In genomic region chr7:17307033-17307432, GRCh38 we compare ENCODE assay signal across 14 cellular contexts. TPM values are rescaled to one million over a fixed set of nuclear protein-coding genes. Genes with fewer than 3 reads are reported as not detected.
DNase-seq lines count a peak whose midpoint lies in the region; ATAC-seq and TF ChIP-seq lines count a peak whose summit lies in the region.
"Had no signal": no experiment of that assay in that cellular context is flagged by ENCODE, and none has a peak within 500 bp of the region (broad histone marks: within the 10 kb centered on the region; RNA-seq: fewer than 3 reads in every experiment).

No MANE protein-coding gene starts in this region.

- TF ChIP-seq RAD21 in liver (IDR thresholded peaks at IDR 0.05), result peak; percentile 38 to 54

- CTCF ChIA-PET in naive thymus-derived CD4-positive, alpha-beta T cell (lab: Charles Lee), result interaction anchor here (1.2 kb wide), 1 partner anchor 324 kb away, joined by 3 read pairs; no protein-coding TSS in a partner anchor

- peak; percentile 22 for DNase-seq in HCEC 1CT
- no peak for DNase-seq in coronary artery (ENCODE audit: low spot score)
- no peak for DNase-seq in kidney glomerular epithelial cell (lab: John Stamatoyannopoulos, UW)
- DNase-seq in NCI-H1436 (lab: John Stamatoyannopoulos, UW), result no peak
- no peak for DNase-seq in activated CD4-positive, alpha-beta T cell treated with anti-CD3 and anti-CD28 coated beads, Interleukin-2, amount 50 U/mL, for 48 hours
- no peak for DNase-seq in naive thymus-derived CD4-positive, alpha-beta T cell
- DNase-seq: activated T-cell treated with anti-CD3 and anti-CD28 coated beads for 4 hours; anterior cingulate cortex; CD4-positive, alpha-beta T cell; MG63; NCI-H446 treated with DMSO at 0.1 percent for 48 hours; SHP77 treated with DMSO at 0.1 percent for 48 hours had no signal

- no peaks in the 10 kb centered on the region for H3K9me3 ChIP-seq in liver (ENCODE audit: control insufficient read depth in 4 of 4, low read length in 3 of 4)
- H3K9me3 ChIP-seq in subcutaneous abdominal adipose tissue (ENCODE audit: control insufficient read depth in 5 of 5, low read length in 5 of 5), result no peaks in the 10 kb centered on the region
- no peaks in the 10 kb centered on the region for H3K9me3 ChIP-seq in naive thymus-derived CD4-positive, alpha-beta T cell (ENCODE audit: control insufficient read depth in 2 of 3, low read length in 3 of 3)
- H3K9me3 ChIP-seq: MG63 had no signal

- H3K4me1 Mint-ChIP-seq in naive thymus-derived CD4-positive, alpha-beta T cell, result peaks cover 12 to 28% (median 23%) of the 10 kb centered on the region in 7 donors

- intact Hi-C loops in naive thymus-derived CD4-positive, alpha-beta T cell (cut with micrococcal nuclease), result no loop called here

- H3K27me3 ChIP-seq in liver (ENCODE audit: control insufficient read depth in 4 of 4, insufficient read depth in 4 of 4, low read length in 3 of 4), result no peaks in the 10 kb centered on the region
- H3K27me3 ChIP-seq in subcutaneous abdominal adipose tissue (ENCODE audit: control insufficient read depth in 5 of 5, insufficient read depth in 4 of 5, low read length in 5 of 5), result no peaks in the 10 kb centered on the region
- no peaks in the 10 kb centered on the region for H3K27me3 ChIP-seq in naive thymus-derived CD4-positive, alpha-beta T cell (ENCODE audit: control insufficient read depth in 2 of 2, insufficient read depth in 2 of 2, low read length in 2 of 2)
- H3K27me3 ChIP-seq: MG63 had no signal

- no peak for TF ChIP-seq CTCF in coronary artery (IDR thresholded peaks at IDR 0.05)
- TF ChIP-seq CTCF in liver (IDR thresholded peaks at IDR 0.05; ENCODE audit: low read depth, low read length, missing input control), result no peak

- H3K4me3 ChIP-seq in coronary artery (peak overlapping the region; percentile 44), liver (ENCODE audit: low read depth in 1 of 3, low read length in 3 of 3) (peak overlapping the region; percentile 36 to 87 (median 51)), subcutaneous abdominal adipose tissue (ENCODE audit: low read depth in 1 of 5, low read length in 5 of 5) (peak overlapping the region; percentile 29 to 59 (median 45))
- no peak overlapping the region for H3K4me3 ChIP-seq in naive thymus-derived CD4-positive, alpha-beta T cell (ENCODE audit: low read length)
- H3K4me3 ChIP-seq: MG63 had no signal

- POLR2A ChIA-PET in naive thymus-derived CD4-positive, alpha-beta T cell (lab: Charles Lee), result no interaction called here

- H3K9ac ChIP-seq in liver (ENCODE audit: low read depth in 1 of 2, low read length in 2 of 2), result peak overlapping the region; percentile 80 to 98
- peak overlapping the region; percentile 59 to 85 (median 65) for H3K9ac ChIP-seq in subcutaneous abdominal adipose tissue (ENCODE audit: low read length in 5 of 5)

- no peaks in the 10 kb centered on the region for H3K9me3 Mint-ChIP-seq in naive thymus-derived CD4-positive, alpha-beta T cell
- H3K9me3 Mint-ChIP-seq: CD4-positive, alpha-beta T cell had no signal

- no peak overlapping the region for H3K4me3 Mint-ChIP-seq in naive thymus-derived CD4-positive, alpha-beta T cell
- H3K4me3 Mint-ChIP-seq: CD4-positive, alpha-beta T cell had no signal

- H3K27ac ChIP-seq in coronary artery (peak overlapping the region; percentile 22 to 38), liver (ENCODE audit: low read depth in 1 of 2, low read length in 2 of 2) (peak overlapping the region; percentile 90 to 93), subcutaneous abdominal adipose tissue (ENCODE audit: low read depth, low read length) (peak overlapping the region; percentile 85)
- no peak overlapping the region for H3K27ac ChIP-seq in naive thymus-derived CD4-positive, alpha-beta T cell (ENCODE audit: low read depth, low read length)

- peaks cover 0 to 12% (median 5%) of the 10 kb centered on the region in 5 donors for H3K36me3 Mint-ChIP-seq in naive thymus-derived CD4-positive, alpha-beta T cell

- no peak for ATAC-seq in naive thymus-derived CD4-positive, alpha-beta T cell

- H3K4me1 ChIP-seq in liver (ENCODE audit: control insufficient read depth in 4 of 4, insufficient read depth in 4 of 4, low read length in 3 of 4) (peaks cover 11 to 49% (median 28%) of the 10 kb centered on the region in 4 donors), subcutaneous abdominal adipose tissue (ENCODE audit: control insufficient read depth in 5 of 5, insufficient read depth in 5 of 5, low read length in 5 of 5) (peaks cover 6 to 53% (median 44%) of the 10 kb centered on the region in 5 donors)
- H3K4me1 ChIP-seq in naive thymus-derived CD4-positive, alpha-beta T cell (ENCODE audit: control insufficient read depth in 2 of 2, insufficient read depth in 2 of 2, low read length in 2 of 2), result peaks cover 4 to 32% of the 10 kb centered on the region in 2 donors

- H3K27ac Mint-ChIP-seq in naive thymus-derived CD4-positive, alpha-beta T cell, result no peak overlapping the region
- H3K27ac Mint-ChIP-seq: CD4-positive, alpha-beta T cell had no signal

- no peaks in the 10 kb centered on the region for H3K27me3 Mint-ChIP-seq in naive thymus-derived CD4-positive, alpha-beta T cell
- H3K27me3 Mint-ChIP-seq: CD4-positive, alpha-beta T cell had no signal

- WGBS in liver, result 6% methylated on average over 1 of the region's 1 CpG

- H3K36me3 ChIP-seq in liver (ENCODE audit: control insufficient read depth in 4 of 4, insufficient read depth in 3 of 4, low read depth in 1 of 4, low read length in 3 of 4) (peaks cover 0 to 6% (median 3%) of the 10 kb centered on the region in 4 donors), subcutaneous abdominal adipose tissue (ENCODE audit: control insufficient read depth in 5 of 5, insufficient read depth in 5 of 5, low read length in 5 of 5) (peaks cover 4 to 13% (median 10%) of the 10 kb centered on the region in 5 donors)
- H3K36me3 ChIP-seq in naive thymus-derived CD4-positive, alpha-beta T cell (ENCODE audit: control insufficient read depth in 2 of 3, insufficient read depth in 3 of 3, low read length in 3 of 3), result peaks cover 0 to 14% (median 5%) of the 10 kb centered on the region in 3 experiments

TF ChIP-seq in liver, 16 proteins besides CTCF, POLR2A, EP300 and RAD21 (continues in another document):
- peak in 1 of 2 donors; percentile 38 for TF ChIP-seq JUND (IDR thresholded peaks at IDR 0.05)
- TF ChIP-seq ZBTB33 (IDR thresholded peaks at IDR 0.05), result peak; percentile 31
- no peak for TF ChIP-seq HNF4G (IDR thresholded peaks at IDR 0.05)
- TF ChIP-seq HNF4A (conservative IDR thresholded peaks at IDR 0.05), result peak; percentile 11 to 56
- peak; percentile 49 for TF ChIP-seq YY1 (IDR thresholded peaks at IDR 0.05)
- peak in 1 of 2 donors; percentile 54 for TF ChIP-seq RXRA (IDR thresholded peaks at IDR 0.05)
- no peak for TF ChIP-seq REST (IDR thresholded peaks at IDR 0.05)
- TF ChIP-seq FOXA1 (IDR thresholded peaks at IDR 0.05), result peak; percentile 48
- TF ChIP-seq TAF1 (conservative IDR thresholded peaks at IDR 0.05), result no peak
- TF ChIP-seq EGR1 (IDR thresholded peaks at IDR 0.05; ENCODE audit: low read depth in 2 of 2), result no peak
- peak; percentile 82 for TF ChIP-seq FOXA2 (IDR thresholded peaks at IDR 0.05)
- no peak for TF ChIP-seq NR2F2 (IDR thresholded peaks at IDR 0.05)
- no peak for TF ChIP-seq SP1 (IDR thresholded peaks at IDR 0.05)
- no peak for TF ChIP-seq ATF3 (IDR thresholded peaks at IDR 0.05)

RNA-seq across cellular contexts. Expression of gene AHR, which starts 8.6 kb away (rescaled TPM):
- 10 to 100 TPM; 29.7 to 61.2 TPM for total RNA-seq in liver
- polyA plus RNA-seq in liver, result 10 to 100 TPM in 1 of 2 donors, 1 to 10 TPM in 1; 9.9 to 10.4 TPM
- total RNA-seq in naive thymus-derived CD4-positive, alpha-beta T cell, result 100 to 1,000 TPM in 1 of 5 experiments, 10 to 100 TPM in 4; 15.7 to 109 (median 28.2) TPM
- 1 to 10 TPM; 6.7 to 7.4 TPM for polyA plus RNA-seq in naive thymus-derived CD4-positive, alpha-beta T cell
